ENCODE assay signal across 1 cellular context in genomic region chr2:172962064-172962463, GRCh38.
TF ChIP-seq lines count a peak whose summit lies in the region.

No MANE protein-coding gene starts in this region.

TF ChIP-seq in IMR-90, 13 proteins besides CTCF, POLR2A, EP300 and RAD21 (continued from another document):
- TF ChIP-seq ELK1 (IDR thresholded peaks at IDR 0.05; ENCODE audit: borderline replicate concordance, low read depth, low read length) (no peak), CEBPB (IDR thresholded peaks at IDR 0.05; ENCODE audit: low read depth, low read length) (no peak), RCOR1 (IDR thresholded peaks at IDR 0.05; ENCODE audit: insufficient replicate concordance, low read length) (no peak), SMC3 (IDR thresholded peaks at IDR 0.05; ENCODE audit: low read depth, low read length) (no peak), NFE2L2 (IDR thresholded peaks at IDR 0.05; ENCODE audit: low read depth, low read length) (no peak), MAZ (IDR thresholded peaks at IDR 0.05; ENCODE audit: borderline replicate concordance, low read depth, low read length) (no peak), MAFK (IDR thresholded peaks at IDR 0.05; ENCODE audit: low read depth, low read length) (no peak)
- TF ChIP-seq, protein P1, sequence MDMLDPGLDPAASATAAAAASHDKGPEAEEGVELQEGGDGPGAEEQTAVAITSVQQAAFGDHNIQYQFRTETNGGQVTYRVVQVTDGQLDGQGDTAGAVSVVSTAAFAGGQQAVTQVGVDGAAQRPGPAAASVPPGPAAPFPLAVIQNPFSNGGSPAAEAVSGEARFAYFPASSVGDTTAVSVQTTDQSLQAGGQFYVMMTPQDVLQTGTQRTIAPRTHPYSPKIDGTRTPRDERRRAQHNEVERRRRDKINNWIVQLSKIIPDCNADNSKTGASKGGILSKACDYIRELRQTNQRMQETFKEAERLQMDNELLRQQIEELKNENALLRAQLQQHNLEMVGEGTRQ (IDR thresholded peaks at IDR 0.05; ENCODE audit: low read depth, low read length): no peak
